ENCODE assay signal across 8 cellular contexts in the genomic region with DNA sequence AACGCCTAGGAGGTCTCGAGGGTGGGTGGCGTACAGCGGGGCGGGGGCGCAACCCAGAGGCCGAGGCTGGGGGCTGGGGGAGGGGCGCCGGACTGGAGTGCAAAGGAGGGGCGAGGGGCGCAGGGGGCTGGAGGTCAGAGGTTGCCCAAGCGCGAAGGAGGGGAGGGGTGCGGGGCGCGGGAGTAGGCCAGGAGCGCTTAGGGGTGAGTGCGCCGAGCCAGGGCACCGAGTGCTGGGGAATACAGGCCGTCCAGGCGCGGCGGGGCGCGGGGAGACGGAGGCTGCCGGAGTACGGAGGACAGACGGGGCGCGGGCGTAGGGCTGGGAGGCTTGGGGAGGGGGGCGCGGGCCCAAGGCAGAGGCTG. TPM values are rescaled to one million over a fixed set of nuclear protein-coding genes. Genes with fewer than 3 reads are reported as not detected.
DNase-seq lines count a peak whose midpoint lies in the region; ATAC-seq and TF ChIP-seq lines count a peak whose summit lies in the region.

No MANE protein-coding gene starts in this region.

- H2AFZ ChIP-seq in PC-3 (ENCODE audit: low read length): no peak overlapping the region

- H3K4me3 ChIP-seq in adipocyte (ENCODE audit: low read length) (peak overlapping the region; percentile 78), iPS-18c (ENCODE audit: insufficient read depth, low read depth, low read length) (peak overlapping the region; percentile 66), skeletal muscle cell (ENCODE audit: low read depth, low read length) (peak overlapping the region; percentile 39), PC-3 (ENCODE audit: low read length) (no peak overlapping the region)

- H3K9ac ChIP-seq in adipocyte (ENCODE audit: low read length) (peak overlapping the region; percentile 74), PC-3 (ENCODE audit: low read length) (no peak overlapping the region)

- H3K27ac ChIP-seq in PC-3 (ENCODE audit: low read length): no peak overlapping the region

- H3F3A ChIP-seq in PC-3 (ENCODE audit: low read length, unreplicated experiment): no peaks in the 10 kb centered on the region

- BruUV-seq in PC-3 (replicated peaks; lab: Mats Ljungman, UMichigan): no TSS peak

- POLR2A ChIA-PET in PC-3 (lab: Charles Lee; ENCODE audit: unreplicated experiment): no interaction called here

- no peak for TF ChIP-seq CTCF in PC-3 (conservative IDR thresholded peaks at IDR 0.05; ENCODE audit: low read depth, low read length)

- no peaks in the 10 kb centered on the region for H3K79me2 ChIP-seq in PC-3 (ENCODE audit: low read length)

- intact Hi-C loops in PC-3 (cut with micrococcal nuclease): no loop called here

- H3K36me3 ChIP-seq in adipocyte (ENCODE audit: control insufficient read depth, insufficient read depth, low read length, severe bottlenecking) (peaks cover 8% of the 10 kb centered on the region), PC-3 (ENCODE audit: low read depth, low read length) (no peaks in the 10 kb centered on the region)

- CTCF ChIA-PET in PC-3 (lab: Charles Lee): no interaction called here

- H3K9me2 ChIP-seq in PC-3 (replicated peaks; ENCODE audit: low read length): no peaks in the 10 kb centered on the region

- DNase-seq in ELR (ENCODE audit: low read depth) (peak; percentile 0), adipocyte (ENCODE audit: low read depth) (peak; percentile 53), skeletal muscle cell (ENCODE audit: low read depth) (no peak), PC-3 (no peak), NCI-H1694 (lab: John Stamatoyannopoulos, UW) (no peak)

- ATAC-seq in HG03571 (IDR thresholded peaks at IDR 0.05; ENCODE audit: unreplicated experiment) (no peak), HG03196 (IDR thresholded peaks at IDR 0.05; ENCODE audit: unreplicated experiment) (no peak), PC-3 (no peak)

- no peaks in the 10 kb centered on the region for H4K20me1 ChIP-seq in PC-3 (ENCODE audit: low read length)

- H3K4me2 ChIP-seq in PC-3 (ENCODE audit: low read length): no peak overlapping the region

- peaks cover 20% of the 10 kb centered on the region for H3K4me1 ChIP-seq in adipocyte (ENCODE audit: control insufficient read depth, insufficient read depth, low read length)
- H3K4me1 ChIP-seq in PC-3 (ENCODE audit: insufficient read depth, low read length): no peaks in the 10 kb centered on the region

- H3K27me3 ChIP-seq in adipocyte (replicated peaks; ENCODE audit: control insufficient read depth, insufficient read depth, low read length) (no peaks in the 10 kb centered on the region), PC-3 (ENCODE audit: low read length) (peaks cover 10% of the 10 kb centered on the region)

- no peaks in the 10 kb centered on the region for H3K9me3 ChIP-seq in adipocyte (ENCODE audit: control insufficient read depth, low read length)
- H3K9me3 ChIP-seq in iPS-18c (ENCODE audit: control insufficient read depth, insufficient read depth, low read length): no peaks in the 10 kb centered on the region
- H3K9me3 ChIP-seq in PC-3 (ENCODE audit: low read length): no peaks in the 10 kb centered on the region

RNA-seq across cellular contexts. Expression of gene GYG2, which starts 0.3 kb away (rescaled TPM):
- total RNA-seq in PC-3 (2014; rRNA removed): 0.58 and 1.7 TPM in 2 replicates

Comparison
In these comparisons a context has a peak if more than half of its experiments do, and no peak if none do; other contexts are left out.
1. DNase-seq: peak in ELR (single experiment) and adipocyte (single experiment); none in skeletal muscle cell (single experiment), PC-3 (single experiment) and NCI-H1694 (single experiment).